ENCODE assay signal across 8 cellular contexts in genomic region chr1:23169219-23169575, GRCh38. TPM values are rescaled to one million over a fixed set of nuclear protein-coding genes. Genes with fewer than 3 reads are reported as not detected.
A peak's percentile ranks its signal among the peaks of the same experiment; 100 is the strongest.
DNase-seq lines count a peak whose midpoint lies in the region; ATAC-seq and TF ChIP-seq lines count a peak whose summit lies in the region.

No MANE protein-coding gene starts in this region.

- H3K4me1 ChIP-seq in DOHH2 (ENCODE audit: control insufficient read depth, low read length) (peaks cover 32% of the 10 kb centered on the region), gastrocnemius medialis (peaks cover 8 to 12% of the 10 kb centered on the region in 2 donors)

- in situ Hi-C loops in gastrocnemius medialis (cut with MboI; ENCODE audit: low sequenced_read_pairs in 4 of 4) = no loop called here

- POLR2A ChIA-PET in activated B cell treated with CpG ODN at 0.5 μM for 24 hours (lab: Charles Lee) = interaction anchor here (0.6 to 3.7 kb wide), 6 partner anchors 8 to 444 kb away, joined by 3 to 25 read pairs (median 4); no protein-coding TSS in a partner anchor

- H3K9me3 ChIP-seq in DOHH2 (ENCODE audit: control insufficient read depth, insufficient read depth, low read length) = no peaks in the 10 kb centered on the region
- H3K9me3 ChIP-seq in gastrocnemius medialis = no peaks in the 10 kb centered on the region

- peak overlapping the region; percentile 78 for H3K4me3 ChIP-seq in DOHH2 (ENCODE audit: low read length)
- peak overlapping the region; percentile 72 to 86 for H3K4me3 ChIP-seq in foreskin fibroblast (ENCODE audit: low read depth in 1 of 2, low read length in 2 of 2)
- peak overlapping the region; percentile 53 to 93 (median 76) for H3K4me3 ChIP-seq in gastrocnemius medialis

- peaks cover 23% of the 10 kb centered on the region for H3K4me1 Mint-ChIP-seq in activated B cell treated with CpG ODN at 0.5 μM for 24 hours

- H3K27me3 ChIP-seq in DOHH2 (ENCODE audit: control insufficient read depth, low read length) (no peaks in the 10 kb centered on the region), gastrocnemius medialis (no peaks in the 10 kb centered on the region)

- TF ChIP-seq POLR2A in gastrocnemius medialis (IDR thresholded peaks at IDR 0.05) = no peak

- 0 out of 2 replicates have a peak, but pooled peaks cover 11% of the 10 kb centered on the region for H4K20me1 ChIP-seq in DOHH2 (ENCODE audit: control insufficient read depth, insufficient read depth, low read depth, low read length)

- no peak for ATAC-seq in activated B cell treated with CpG ODN at 0.5 μM for 24 hours (ENCODE audit: low read depth)
- ATAC-seq in gastrocnemius medialis = no peak

- H3K79me2 ChIP-seq in DOHH2 (ENCODE audit: control insufficient read depth, low read length) = peaks cover 41% of the 10 kb centered on the region

- H3K27ac ChIP-seq in DOHH2 (ENCODE audit: low read depth, low read length) = peak overlapping the region; percentile 10; the same call in 1 of the 2 replicates
- H3K27ac ChIP-seq in gastrocnemius medialis = peak overlapping the region; percentile 58 to 88 (median 77)

- peak overlapping the region; percentile 78 for H3K27ac Mint-ChIP-seq in activated B cell treated with CpG ODN at 0.5 μM for 24 hours

- no peak for TF ChIP-seq CTCF in DOHH2 (IDR thresholded peaks at IDR 0.05; ENCODE audit: low read depth, low read length, poor library complexity, severe bottlenecking)
- TF ChIP-seq CTCF in activated B cell treated with CpG ODN at 0.5 μM for 24 hours (IDR thresholded peaks at IDR 0.05) = no peak
- no peak for TF ChIP-seq CTCF in foreskin fibroblast (IDR thresholded peaks at IDR 0.05; ENCODE audit: low read depth, low read length)
- TF ChIP-seq CTCF in gastrocnemius medialis (IDR thresholded peaks at IDR 0.05 in 4 of 5, conservative IDR thresholded peaks at IDR 0.05 in 1 of 5) = no peak

- H3F3A ChIP-seq in DOHH2 (ENCODE audit: control insufficient read depth, insufficient read depth) = peaks cover 7% of the 10 kb centered on the region; the same call in 1 of the 2 replicates

- H3K4me2 ChIP-seq in DOHH2 (ENCODE audit: low read length) = peak overlapping the region; percentile 54

- intact Hi-C loops in activated B cell treated with CpG ODN at 0.5 μM for 24 hours (cut with micrococcal nuclease) (loop anchor here (2.0 to 5.0 kb wide), 3 partner anchors 54 to 1387 kb away; partner anchors contain the start of genes KDM1A and USP48), gastrocnemius medialis (cut with DNase I; ENCODE audit: low total_unique reads) (no loop called here)

- no peaks in the 10 kb centered on the region for H3K36me3 ChIP-seq in DOHH2 (ENCODE audit: control insufficient read depth, low read length)
- H3K36me3 ChIP-seq in gastrocnemius medialis = no peaks in the 10 kb centered on the region

- CTCF ChIA-PET in activated B cell treated with CpG ODN at 0.5 μM for 24 hours (lab: Charles Lee) = interaction anchor here (0.8 to 3.0 kb wide), 3 partner anchors 15 to 70 kb away, joined by 3 to 15 read pairs (median 5); no protein-coding TSS in a partner anchor

- peaks cover 2% of the 10 kb centered on the region for H3K36me3 Mint-ChIP-seq in activated B cell treated with CpG ODN at 0.5 μM for 24 hours (ENCODE audit: low read depth)

- H3K9me3 Mint-ChIP-seq in activated B cell treated with CpG ODN at 0.5 μM for 24 hours = no peaks in the 10 kb centered on the region

- DNase-seq in activated B cell treated with CpG ODN at 0.5 μM for 24 hours = no peak
- no peak for DNase-seq in foreskin fibroblast
- no peak for DNase-seq in gastrocnemius medialis
- no peak for DNase-seq in D341Med (ENCODE audit: low spot score)
- no peak for DNase-seq in NK-92 (lab: John Stamatoyannopoulos, UW; ENCODE audit: unreplicated experiment)
- DNase-seq in NCI-H510A treated with DMSO at 0.1 percent for 48 hours (lab: John Stamatoyannopoulos, UW) = no peak
- no peak for DNase-seq in EL

- no peaks in the 10 kb centered on the region for H3K9me2 ChIP-seq in DOHH2 (replicated peaks; ENCODE audit: control insufficient read depth, low read length)

- H3K4me3 Mint-ChIP-seq in activated B cell treated with CpG ODN at 0.5 μM for 24 hours = peak overlapping the region; percentile 95

- no peaks in the 10 kb centered on the region for H3K27me3 Mint-ChIP-seq in activated B cell treated with CpG ODN at 0.5 μM for 24 hours

RNA-seq across cellular contexts. Expression of gene LUZP1, which starts 0.5 kb away (rescaled TPM):
- 10.8 and 13.0 TPM in 2 replicates for total RNA-seq in activated B cell treated with CpG ODN at 0.5 μM for 24 hours
- total RNA-seq in gastrocnemius medialis = 1 to 10 TPM; 4.1 to 5.4 (median 4.9) TPM

RNA-seq across cellular contexts. Expression of gene HTR1D, which starts 48.1 kb away (rescaled TPM):
- total RNA-seq in activated B cell treated with CpG ODN at 0.5 μM for 24 hours (not detected in 2 replicates), gastrocnemius medialis (not detected)
